ENCODE assay signal across 10 cellular contexts in the genomic region with DNA sequence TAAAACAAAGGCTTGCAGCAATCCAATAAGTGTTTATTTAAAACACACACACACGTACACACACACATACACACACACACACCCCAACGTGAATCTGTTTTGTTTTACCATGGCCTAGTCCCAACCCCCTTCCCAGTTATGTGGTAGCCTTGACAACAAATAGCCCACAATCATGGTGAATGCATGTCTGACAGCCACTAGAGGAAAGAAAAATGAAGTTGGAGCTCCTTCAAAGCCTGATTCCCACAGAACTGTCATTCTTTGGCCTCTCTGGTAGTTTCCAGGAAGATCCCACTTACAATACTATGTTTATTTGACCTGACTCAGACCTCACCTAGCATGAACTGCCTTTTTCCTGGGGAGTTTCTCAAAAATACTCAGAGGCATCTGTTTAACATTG.
DNase-seq lines count a peak whose midpoint lies in the region; ATAC-seq and TF ChIP-seq lines count a peak whose summit lies in the region.
"Had no signal": no experiment of that assay in that cellular context is flagged by ENCODE, and none has a peak within 500 bp of the region (broad histone marks: within the 10 kb centered on the region; RNA-seq: fewer than 3 reads in every experiment).

No MANE protein-coding gene starts in this region.

- H3K36me3 ChIP-seq in vagina, result peaks cover 0 to 24% of the 10 kb centered on the region in 2 donors

- peaks cover 31% of the 10 kb centered on the region for H3K36me3 Mint-ChIP-seq in chondrocyte (ENCODE audit: low read depth)

- peaks cover 36% of the 10 kb centered on the region for H3K4me1 Mint-ChIP-seq in chondrocyte (ENCODE audit: low read depth)
- H3K4me1 Mint-ChIP-seq in stimulated activated naive CD8-positive, alpha-beta T cell treated with anti-CD3 and anti-CD28 coated beads, Interleukin-15, amount 100 ng/mL, for 72 hours, result no peaks in the 10 kb centered on the region

- TF ChIP-seq CTCF in chondrocyte (IDR thresholded peaks at IDR 0.05) (no peak), vagina (IDR thresholded peaks at IDR 0.05) (no peak)

- peak; percentile 17 for DNase-seq in AG08395 (ENCODE audit: low spot score)
- peak; percentile 15 for DNase-seq in HuH-7 (ENCODE audit: low spot score)
- DNase-seq in chondrocyte (ENCODE audit: low spot score), result no peak
- peak; percentile 25 for DNase-seq in left kidney (ENCODE audit: low read depth, low spot score)
- DNase-seq in vagina (ENCODE audit: extremely low spot score in 2 of 2), result no peak
- no peak for DNase-seq in DMS79 treated with DMSO at 0.1 percent for 48 hours (lab: John Stamatoyannopoulos, UW)
- no peak for DNase-seq in stimulated activated naive CD8-positive, alpha-beta T cell treated with anti-CD3 and anti-CD28 coated beads, Interleukin-15, amount 100 ng/mL, for 72 hours
- DNase-seq: Karpas-422, retina had no signal

- H3K4me3 Mint-ChIP-seq in chondrocyte (ENCODE audit: unreplicated experiment), result no peak overlapping the region
- H3K4me3 Mint-ChIP-seq in stimulated activated naive CD8-positive, alpha-beta T cell treated with anti-CD3 and anti-CD28 coated beads, Interleukin-15, amount 100 ng/mL, for 72 hours, result no peak overlapping the region

- H3K9me3 ChIP-seq in vagina, result peaks cover 6% of the 10 kb centered on the region

- H3K27me3 ChIP-seq in vagina, result no peaks in the 10 kb centered on the region

- H3K27ac ChIP-seq in vagina, result no peak overlapping the region

- no peak for TF ChIP-seq POLR2A in vagina (IDR thresholded peaks at IDR 0.05)

- H3K4me1 ChIP-seq in vagina, result no peaks in the 10 kb centered on the region

- H3K27me3 Mint-ChIP-seq in chondrocyte (ENCODE audit: low read depth), result no peaks in the 10 kb centered on the region
- H3K27me3 Mint-ChIP-seq in stimulated activated naive CD8-positive, alpha-beta T cell treated with anti-CD3 and anti-CD28 coated beads, Interleukin-15, amount 100 ng/mL, for 72 hours, result no peaks in the 10 kb centered on the region

- H3K4me3 ChIP-seq in vagina, result no peak overlapping the region

- peaks cover 17% of the 10 kb centered on the region for H3K9me3 Mint-ChIP-seq in chondrocyte (ENCODE audit: low read depth)
- peaks cover 9 to 12% of the 10 kb centered on the region in 2 donors for H3K9me3 Mint-ChIP-seq in stimulated activated naive CD8-positive, alpha-beta T cell treated with anti-CD3 and anti-CD28 coated beads, Interleukin-15, amount 100 ng/mL, for 72 hours

- H3K27ac Mint-ChIP-seq in chondrocyte (ENCODE audit: unreplicated experiment), result peak overlapping the region; percentile 50
- no peak overlapping the region for H3K27ac Mint-ChIP-seq in stimulated activated naive CD8-positive, alpha-beta T cell treated with anti-CD3 and anti-CD28 coated beads, Interleukin-15, amount 100 ng/mL, for 72 hours

- intact Hi-C loops in vagina (cut with DNase I), result no loop called here

- ATAC-seq in HG02678 (IDR thresholded peaks at IDR 0.05; ENCODE audit: unreplicated experiment), result no peak
- ATAC-seq in stimulated activated naive CD8-positive, alpha-beta T cell treated with anti-CD3 and anti-CD28 coated beads, Interleukin-15, amount 100 ng/mL, for 72 hours, result no peak

Comparison
In these comparisons a context has a peak if more than half of its experiments do, and no peak if none do; other contexts are left out.
1. DNase-seq: peak in AG08395 (single experiment), HuH-7 (single experiment) and left kidney (single experiment); none in chondrocyte (single experiment), vagina (0 of 2), DMS79 treated with DMSO at 0.1 percent for 48 hours (single experiment) and stimulated activated naive CD8-positive, alpha-beta T cell treated with anti-CD3 and anti-CD28 coated beads, Interleukin-15, amount 100 ng/mL, for 72 hours (0 of 2).